8 cellular contexts compared by ENCODE assay signal in genomic region chr2:159209341-159210306, GRCh38.
DNase-seq lines count a peak whose midpoint lies in the region; ATAC-seq lines count a peak whose summit lies in the region.

No MANE protein-coding gene starts in this region.

- peak; percentile 59 for DNase-seq in activated CD4-positive, alpha-beta memory T cell treated with anti-CD3 and anti-CD28 coated beads, Interleukin-2, amount 10 ng/mL, durations not matched to agents 7 days and 5 days
- DNase-seq in natural killer cell treated with Interleukin-12 subunit alpha and Interleukin-12 subunit beta and Interleukin-15 and Interleukin-18, amount 100 ng/mL, for 72 hours (ENCODE audit: low spot score) = peak; percentile 54
- DNase-seq in RPMI8226 (no peak), NCI-H774 (lab: John Stamatoyannopoulos, UW) (no peak), amygdala (lab: John Stamatoyannopoulos, UW) (no peak), MG63 (no peak)

- H3K27ac Mint-ChIP-seq in activated CD4-positive, alpha-beta memory T cell treated with anti-CD3 and anti-CD28 coated beads, Interleukin-2, amount 10 ng/mL, durations not matched to agents 7 days and 5 days = no peak overlapping the region
- peak overlapping the region in 1 of 2 donors; percentile 37 for H3K27ac Mint-ChIP-seq in natural killer cell treated with Interleukin-12 subunit alpha and Interleukin-12 subunit beta and Interleukin-15 and Interleukin-18, amount 100 ng/mL, for 72 hours

- no peak overlapping the region for H3K4me3 ChIP-seq in MG63

- H3K9me3 ChIP-seq in MG63 = no peaks in the 10 kb centered on the region

- ATAC-seq in GM18517 (IDR thresholded peaks at IDR 0.05; ENCODE audit: unreplicated experiment) (peak; percentile 58), HG02642 (IDR thresholded peaks at IDR 0.05; ENCODE audit: poor library complexity, unreplicated experiment) (peak; percentile 51)
- peak; percentile 56 to 62 for ATAC-seq in natural killer cell treated with Interleukin-12 subunit alpha and Interleukin-12 subunit beta and Interleukin-15 and Interleukin-18, amount 100 ng/mL, for 72 hours

- no peaks in the 10 kb centered on the region for H3K27me3 ChIP-seq in MG63

- peaks cover 11% of the 10 kb centered on the region for H3K4me1 Mint-ChIP-seq in activated CD4-positive, alpha-beta memory T cell treated with anti-CD3 and anti-CD28 coated beads, Interleukin-2, amount 10 ng/mL, durations not matched to agents 7 days and 5 days
- H3K4me1 Mint-ChIP-seq in natural killer cell treated with Interleukin-12 subunit alpha and Interleukin-12 subunit beta and Interleukin-15 and Interleukin-18, amount 100 ng/mL, for 72 hours (ENCODE audit: low read depth in 2 of 2) = peaks cover 26 to 39% of the 10 kb centered on the region in 2 donors

- POLR2A ChIA-PET in activated CD4-positive, alpha-beta memory T cell treated with anti-CD3 and anti-CD28 coated beads, Interleukin-2, amount 10 ng/mL, durations not matched to agents 7 days and 5 days (lab: Charles Lee) = no interaction called here

- CTCF ChIA-PET in activated CD4-positive, alpha-beta memory T cell treated with anti-CD3 and anti-CD28 coated beads, Interleukin-2, amount 10 ng/mL, durations not matched to agents 7 days and 5 days (lab: Charles Lee) = no interaction called here

- H3K27me3 Mint-ChIP-seq in activated CD4-positive, alpha-beta memory T cell treated with anti-CD3 and anti-CD28 coated beads, Interleukin-2, amount 10 ng/mL, durations not matched to agents 7 days and 5 days = no peaks in the 10 kb centered on the region
- no peaks in the 10 kb centered on the region for H3K27me3 Mint-ChIP-seq in natural killer cell treated with Interleukin-12 subunit alpha and Interleukin-12 subunit beta and Interleukin-15 and Interleukin-18, amount 100 ng/mL, for 72 hours

- no peaks in the 10 kb centered on the region for H3K36me3 Mint-ChIP-seq in activated CD4-positive, alpha-beta memory T cell treated with anti-CD3 and anti-CD28 coated beads, Interleukin-2, amount 10 ng/mL, durations not matched to agents 7 days and 5 days (ENCODE audit: low read depth)
- no peaks in the 10 kb centered on the region for H3K36me3 Mint-ChIP-seq in natural killer cell treated with Interleukin-12 subunit alpha and Interleukin-12 subunit beta and Interleukin-15 and Interleukin-18, amount 100 ng/mL, for 72 hours

- H3K4me3 Mint-ChIP-seq in activated CD4-positive, alpha-beta memory T cell treated with anti-CD3 and anti-CD28 coated beads, Interleukin-2, amount 10 ng/mL, durations not matched to agents 7 days and 5 days = no peak overlapping the region
- peak overlapping the region; percentile 36 for H3K4me3 Mint-ChIP-seq in natural killer cell treated with Interleukin-12 subunit alpha and Interleukin-12 subunit beta and Interleukin-15 and Interleukin-18, amount 100 ng/mL, for 72 hours

- H3K9me3 Mint-ChIP-seq in activated CD4-positive, alpha-beta memory T cell treated with anti-CD3 and anti-CD28 coated beads, Interleukin-2, amount 10 ng/mL, durations not matched to agents 7 days and 5 days = no peaks in the 10 kb centered on the region
- no peaks in the 10 kb centered on the region for H3K9me3 Mint-ChIP-seq in natural killer cell treated with Interleukin-12 subunit alpha and Interleukin-12 subunit beta and Interleukin-15 and Interleukin-18, amount 100 ng/mL, for 72 hours

- H3K36me3 ChIP-seq in MG63 = no peaks in the 10 kb centered on the region

Comparison
In these comparisons a context has a peak if more than half of its experiments do, and no peak if none do; other contexts are left out.
1. DNase-seq: peak in activated CD4-positive, alpha-beta memory T cell treated with anti-CD3 and anti-CD28 coated beads, Interleukin-2, amount 10 ng/mL, durations not matched to agents 7 days and 5 days (single experiment) and natural killer cell treated with Interleukin-12 subunit alpha and Interleukin-12 subunit beta and Interleukin-15 and Interleukin-18, amount 100 ng/mL, for 72 hours (single experiment); none in RPMI8226 (single experiment), NCI-H774 (single experiment), amygdala (0 of 56) and MG63 (single experiment).
2. Peak in every context shown above with its lines, with median percentiles within 50 percentile points of each other: ATAC-seq.